1 cellular context compared by ENCODE assay signal in the genomic region with DNA sequence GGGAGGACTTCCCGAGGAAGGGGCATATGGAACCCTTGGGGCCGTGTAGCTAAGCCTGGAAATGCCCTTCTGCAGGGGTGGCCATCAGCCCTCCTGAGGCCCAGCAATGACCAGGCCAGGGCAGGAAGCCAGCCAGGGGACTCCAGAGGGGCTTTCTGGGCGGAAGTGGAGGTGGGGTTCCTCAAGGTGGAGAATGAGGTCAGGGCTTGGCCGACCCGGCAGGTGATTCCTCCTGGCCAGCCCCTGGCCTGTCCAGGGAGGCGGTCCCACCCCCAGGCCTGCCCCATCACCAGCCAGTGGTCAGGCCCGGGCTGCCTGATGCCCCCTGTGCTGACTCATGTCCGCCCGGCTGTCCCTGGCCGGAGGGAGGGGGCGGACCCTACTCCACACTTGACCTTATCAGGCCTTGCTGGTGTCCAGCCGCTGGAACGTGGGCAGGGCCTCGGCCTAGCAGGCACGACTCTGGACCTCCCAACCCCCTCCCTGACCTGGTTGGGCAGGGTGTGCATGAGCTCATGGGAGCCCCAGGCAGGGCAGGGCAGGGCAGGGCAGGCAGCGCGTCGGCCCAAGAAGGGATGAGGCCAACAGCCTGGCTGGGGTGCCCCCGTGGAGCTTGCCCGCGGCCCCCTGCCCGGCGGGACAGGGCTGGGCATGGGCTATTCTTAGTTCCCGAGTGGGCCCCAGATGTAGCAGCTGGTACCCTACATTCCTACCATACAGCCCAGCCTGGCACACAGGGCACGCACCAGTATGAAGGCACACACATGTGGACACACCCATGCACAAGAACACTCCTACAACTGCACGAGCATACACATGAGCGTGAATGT.
TF ChIP-seq lines count a peak whose summit lies in the region.

No MANE protein-coding gene starts in this region.

TF ChIP-seq in A549, 52 proteins besides CTCF, POLR2A, EP300 and RAD21 (continued from another document):
- TF ChIP-seq KDM5A (IDR thresholded peaks at IDR 0.05) (no peak), MAFK (IDR thresholded peaks at IDR 0.05; ENCODE audit: partially characterized antibody) (no peak), MAZ (IDR thresholded peaks at IDR 0.05; ENCODE audit: borderline replicate concordance, low read depth, low read length) (no peak), ESRRA (IDR thresholded peaks at IDR 0.05; ENCODE audit: borderline replicate concordance, low read length) (no peak), MYC (IDR thresholded peaks at IDR 0.05; ENCODE audit: borderline replicate concordance, low read length) (no peak), EHF (CRISPR knock-in tag; IDR thresholded peaks at IDR 0.05) (no peak), BHLHE40 (IDR thresholded peaks at IDR 0.05; ENCODE audit: low read depth, low read length) (no peak), ZNF302 (CRISPR knock-in tag; IDR thresholded peaks at IDR 0.05) (no peak), SREBF2 (IDR thresholded peaks at IDR 0.05) (no peak)
- TF ChIP-seq, protein P1, sequence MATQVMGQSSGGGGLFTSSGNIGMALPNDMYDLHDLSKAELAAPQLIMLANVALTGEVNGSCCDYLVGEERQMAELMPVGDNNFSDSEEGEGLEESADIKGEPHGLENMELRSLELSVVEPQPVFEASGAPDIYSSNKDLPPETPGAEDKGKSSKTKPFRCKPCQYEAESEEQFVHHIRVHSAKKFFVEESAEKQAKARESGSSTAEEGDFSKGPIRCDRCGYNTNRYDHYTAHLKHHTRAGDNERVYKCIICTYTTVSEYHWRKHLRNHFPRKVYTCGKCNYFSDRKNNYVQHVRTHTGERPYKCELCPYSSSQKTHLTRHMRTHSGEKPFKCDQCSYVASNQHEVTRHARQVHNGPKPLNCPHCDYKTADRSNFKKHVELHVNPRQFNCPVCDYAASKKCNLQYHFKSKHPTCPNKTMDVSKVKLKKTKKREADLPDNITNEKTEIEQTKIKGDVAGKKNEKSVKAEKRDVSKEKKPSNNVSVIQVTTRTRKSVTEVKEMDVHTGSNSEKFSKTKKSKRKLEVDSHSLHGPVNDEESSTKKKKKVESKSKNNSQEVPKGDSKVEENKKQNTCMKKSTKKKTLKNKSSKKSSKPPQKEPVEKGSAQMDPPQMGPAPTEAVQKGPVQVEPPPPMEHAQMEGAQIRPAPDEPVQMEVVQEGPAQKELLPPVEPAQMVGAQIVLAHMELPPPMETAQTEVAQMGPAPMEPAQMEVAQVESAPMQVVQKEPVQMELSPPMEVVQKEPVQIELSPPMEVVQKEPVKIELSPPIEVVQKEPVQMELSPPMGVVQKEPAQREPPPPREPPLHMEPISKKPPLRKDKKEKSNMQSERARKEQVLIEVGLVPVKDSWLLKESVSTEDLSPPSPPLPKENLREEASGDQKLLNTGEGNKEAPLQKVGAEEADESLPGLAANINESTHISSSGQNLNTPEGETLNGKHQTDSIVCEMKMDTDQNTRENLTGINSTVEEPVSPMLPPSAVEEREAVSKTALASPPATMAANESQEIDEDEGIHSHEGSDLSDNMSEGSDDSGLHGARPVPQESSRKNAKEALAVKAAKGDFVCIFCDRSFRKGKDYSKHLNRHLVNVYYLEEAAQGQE (IDR thresholded peaks at IDR 0.05), result no peak
- TF ChIP-seq, protein P2, sequence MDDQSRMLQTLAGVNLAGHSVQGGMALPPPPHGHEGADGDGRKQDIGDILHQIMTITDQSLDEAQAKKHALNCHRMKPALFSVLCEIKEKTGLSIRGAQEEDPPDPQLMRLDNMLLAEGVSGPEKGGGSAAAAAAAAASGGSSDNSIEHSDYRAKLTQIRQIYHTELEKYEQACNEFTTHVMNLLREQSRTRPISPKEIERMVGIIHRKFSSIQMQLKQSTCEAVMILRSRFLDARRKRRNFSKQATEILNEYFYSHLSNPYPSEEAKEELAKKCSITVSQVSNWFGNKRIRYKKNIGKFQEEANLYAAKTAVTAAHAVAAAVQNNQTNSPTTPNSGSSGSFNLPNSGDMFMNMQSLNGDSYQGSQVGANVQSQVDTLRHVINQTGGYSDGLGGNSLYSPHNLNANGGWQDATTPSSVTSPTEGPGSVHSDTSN (IDR thresholded peaks at IDR 0.05), result no peak
